29 cellular contexts compared by ENCODE assay signal in genomic region chr18:79560861-79561210, GRCh38.
"Had no signal": no experiment of that assay in that cellular context is flagged by ENCODE, and none has a peak within 500 bp of the region (broad histone marks: within the 10 kb centered on the region; RNA-seq: fewer than 3 reads in every experiment).

No MANE protein-coding gene starts in this region.

- ATAC-seq: activated CD4-positive, CD25-positive, alpha-beta regulatory T cell treated with anti-CD3 and anti-CD28 coated beads, Interleukin-2, amount 50 U/mL, for 24 hours; activated CD8-positive, alpha-beta T cell treated with anti-CD3 and anti-CD28 coated beads for 36 hours; activated naive CD4-positive, alpha-beta T cell treated with anti-CD3 and anti-CD28 coated beads, Interleukin-2, amount 50 U/mL, for 72 hours; activated T-cell treated with anti-CD3 and anti-CD28 coated beads, Interleukin-2, amount 50 U/mL, for 72 hours; gastroesophageal sphincter; T-cell had no signal

- H3K4me3 Mint-ChIP-seq: activated B cell treated with CpG ODN at 0.5 μM for 24 hours; activated CD8-positive, alpha-beta T cell treated with anti-CD3 and anti-CD28 coated beads for 36 hours; activated naive CD4-positive, alpha-beta T cell treated with anti-CD3 and anti-CD28 coated beads, Interleukin-2, amount 10 ng/mL, durations not matched to agents 7 days and 5 days; activated naive CD8-positive, alpha-beta T cell treated with anti-CD3 and anti-CD28 coated beads, Interleukin-2, amount 10 ng/mL, durations not matched to agents 7 days and 5 days; activated T-cell treated with anti-CD3 and anti-CD28 coated beads, Interleukin-2, amount 50 U/mL, for 24 hours; activated T-cell treated with anti-CD3 and anti-CD28 coated beads, Interleukin-2, amount 50 U/mL, for 72 hours; T-cell; T-helper 1 cell treated with Interleukin-12 subunit alpha and Interleukin-12 subunit beta and Interleukin-4 antibody, amounts not matched to agents 30 μg/mL and 1 μg/mL, for 36 hours; T-helper 2 cell treated with Interferon-gamma antibody and Interleukin-4, amounts not matched to agents 5 μg/mL and 100 μg/mL, for 36 hours had no signal

- H3K9me3 Mint-ChIP-seq: activated T-cell treated with anti-CD3 and anti-CD28 coated beads, Interleukin-2, amount 50 U/mL, for 24 hours; T-helper 1 cell treated with Interleukin-12 subunit alpha and Interleukin-12 subunit beta and Interleukin-4 antibody, amounts not matched to agents 30 μg/mL and 1 μg/mL, for 36 hours had no signal

- H3K4me1 Mint-ChIP-seq: activated B cell treated with CpG ODN at 0.5 μM for 24 hours; activated naive CD4-positive, alpha-beta T cell treated with anti-CD3 and anti-CD28 coated beads, Interleukin-2, amount 10 ng/mL, durations not matched to agents 7 days and 5 days; T-cell had no signal

- H3K27me3 Mint-ChIP-seq: activated B cell treated with CpG ODN at 0.5 μM for 24 hours; activated CD8-positive, alpha-beta T cell treated with anti-CD3 and anti-CD28 coated beads for 36 hours; activated T-cell treated with anti-CD3 and anti-CD28 coated beads, Interleukin-2, amount 50 U/mL, for 24 hours; T-cell had no signal

- H3K36me3 ChIP-seq: brain microvascular endothelial cell, colonic mucosa, esophagus squamous epithelium, gastroesophageal sphincter, WERI-Rb-1 had no signal

- DNase-seq: activated B cell treated with CpG ODN at 0.5 μM for 24 hours; activated CD4-positive, alpha-beta T cell treated with anti-CD3 and anti-CD28 coated beads for 48 hours; activated CD4-positive, alpha-beta T cell treated with anti-CD3 and anti-CD28 coated beads, Interleukin-2, amount 50 U/mL, for 1 hour; activated CD4-positive, alpha-beta T cell treated with anti-CD3 and anti-CD28 coated beads, Interleukin-2, amount 50 U/mL, for 48 hours; activated CD8-positive, alpha-beta memory T cell treated with anti-CD3 and anti-CD28 coated beads for 24 hours; activated CD8-positive, alpha-beta memory T cell treated with anti-CD3 and anti-CD28 coated beads, Interleukin-2, amount 50 U/mL, for 4 hours; activated CD8-positive, alpha-beta T cell treated with anti-CD3 and anti-CD28 coated beads for 36 hours; activated gamma-delta T cell; activated naive CD4-positive, alpha-beta T cell; activated naive CD8-positive, alpha-beta T cell treated with anti-CD3 and anti-CD28 coated beads, Interleukin-2, amount 10 ng/mL, durations not matched to agents 7 days and 5 days; activated T-cell treated with anti-CD3 and anti-CD28 coated beads, Interleukin-2, amount 50 U/mL, for 24 hours; activated T-cell treated with anti-CD3 and anti-CD28 coated beads, Interleukin-2, amount 50 U/mL, for 72 hours; brain microvascular endothelial cell; caudate nucleus; colonic mucosa; effector CD8-positive, alpha-beta T cell; esophagus squamous epithelium; foreskin melanocyte; SW 1271; T-cell; T1000; WERI-Rb-1 had no signal

- H3K9me3 ChIP-seq: colonic mucosa, esophagus squamous epithelium, gastroesophageal sphincter had no signal

- H3K27ac Mint-ChIP-seq: activated B cell treated with CpG ODN at 0.5 μM for 24 hours; activated CD8-positive, alpha-beta T cell treated with anti-CD3 and anti-CD28 coated beads for 36 hours; activated naive CD4-positive, alpha-beta T cell treated with anti-CD3 and anti-CD28 coated beads, Interleukin-2, amount 10 ng/mL, durations not matched to agents 7 days and 5 days; activated naive CD4-positive, alpha-beta T cell treated with anti-CD3 and anti-CD28 coated beads, Interleukin-2, amount 50 U/mL, for 72 hours; activated naive CD8-positive, alpha-beta T cell treated with anti-CD3 and anti-CD28 coated beads, Interleukin-2, amount 10 ng/mL, durations not matched to agents 7 days and 5 days; activated T-cell treated with anti-CD3 and anti-CD28 coated beads, Interleukin-2, amount 50 U/mL, for 24 hours; activated T-cell treated with anti-CD3 and anti-CD28 coated beads, Interleukin-2, amount 50 U/mL, for 72 hours; T-cell; T-helper 1 cell treated with Interleukin-12 subunit alpha and Interleukin-12 subunit beta and Interleukin-4 antibody, amounts not matched to agents 30 μg/mL and 1 μg/mL, for 36 hours; T-helper 2 cell treated with Interferon-gamma antibody and Interleukin-4, amounts not matched to agents 5 μg/mL and 100 μg/mL, for 36 hours had no signal

- H3K27ac ChIP-seq: brain microvascular endothelial cell, colonic mucosa, epithelial cell of prostate, esophagus squamous epithelium, gastroesophageal sphincter, WERI-Rb-1 had no signal

- H3K27me3 ChIP-seq: brain microvascular endothelial cell, colonic mucosa, gastroesophageal sphincter had no signal

- H3K36me3 Mint-ChIP-seq: activated naive CD4-positive, alpha-beta T cell treated with anti-CD3 and anti-CD28 coated beads, Interleukin-2, amount 10 ng/mL, durations not matched to agents 7 days and 5 days; activated naive CD4-positive, alpha-beta T cell treated with anti-CD3 and anti-CD28 coated beads, Interleukin-2, amount 50 U/mL, for 72 hours; activated naive CD8-positive, alpha-beta T cell treated with anti-CD3 and anti-CD28 coated beads, Interleukin-2, amount 10 ng/mL, durations not matched to agents 7 days and 5 days; T-cell had no signal

- H3K4me1 ChIP-seq: colonic mucosa, esophagus squamous epithelium, gastroesophageal sphincter had no signal

- H3K4me3 ChIP-seq: colonic mucosa, esophagus squamous epithelium, gastroesophageal sphincter had no signal
